ENCODE assay signal across 8 cellular contexts in the genomic region with DNA sequence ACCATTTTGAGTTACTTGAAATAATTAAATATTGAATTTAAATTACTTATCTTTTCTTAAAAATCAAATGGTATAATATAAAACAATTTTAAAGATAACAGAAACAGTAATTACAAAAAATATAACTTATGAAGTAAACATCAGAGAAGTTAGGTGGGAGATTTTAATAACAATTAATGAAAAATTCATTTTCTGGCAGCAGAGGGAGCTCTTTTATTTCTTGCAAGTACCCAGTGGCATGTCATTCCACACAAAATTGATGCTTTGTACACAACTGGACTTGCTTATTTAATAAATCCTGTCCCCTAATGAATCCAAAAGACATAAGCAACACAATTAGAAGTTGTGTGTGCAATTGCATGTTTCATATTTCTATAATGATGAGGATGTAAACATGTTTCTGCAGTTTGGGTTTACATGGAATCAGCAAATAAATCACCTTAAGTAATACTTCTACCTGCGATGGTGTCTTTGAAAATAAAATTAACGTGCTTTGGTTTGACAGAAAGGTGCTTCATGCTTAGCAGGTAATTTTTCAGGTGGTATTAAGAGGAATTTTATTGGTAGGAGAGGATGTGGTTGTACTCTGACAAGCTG.
A peak's percentile ranks its signal among the peaks of the same experiment; 100 is the strongest.
DNase-seq lines count a peak whose midpoint lies in the region.

No MANE protein-coding gene starts in this region.

- no peaks in the 10 kb centered on the region for H3K27me3 Mint-ChIP-seq in activated naive CD4-positive, alpha-beta T cell treated with anti-CD3 and anti-CD28 coated beads, Interleukin-2, amount 10 ng/mL, durations not matched to agents 7 days and 5 days

- H3K4me3 Mint-ChIP-seq in activated naive CD4-positive, alpha-beta T cell treated with anti-CD3 and anti-CD28 coated beads, Interleukin-2, amount 10 ng/mL, durations not matched to agents 7 days and 5 days = no peak overlapping the region

- H3K36me3 Mint-ChIP-seq in activated naive CD4-positive, alpha-beta T cell treated with anti-CD3 and anti-CD28 coated beads, Interleukin-2, amount 10 ng/mL, durations not matched to agents 7 days and 5 days = no peaks in the 10 kb centered on the region

- no peak overlapping the region for H3K27ac Mint-ChIP-seq in activated naive CD4-positive, alpha-beta T cell treated with anti-CD3 and anti-CD28 coated beads, Interleukin-2, amount 10 ng/mL, durations not matched to agents 7 days and 5 days

- DNase-seq in COR-L47 (lab: John Stamatoyannopoulos, UW) = peak; percentile 38
- DNase-seq in HS-27A (ENCODE audit: low read depth) = peak; percentile 5
- peak; percentile 23 for DNase-seq in RPMI8226
- DNase-seq in iris pigment epithelial cell (ENCODE audit: low read depth) = peak; percentile 17
- DNase-seq in NCI-H2227 (lab: John Stamatoyannopoulos, UW; ENCODE audit: unreplicated experiment) = no peak
- no peak for DNase-seq in activated naive CD4-positive, alpha-beta T cell treated with anti-CD3 and anti-CD28 coated beads, Interleukin-2, amount 10 ng/mL, durations not matched to agents 7 days and 5 days
- no peak for DNase-seq in stimulated activated CD4-positive, alpha-beta T cell treated with anti-CD3 and anti-CD28 coated beads, Interleukin-4, amount 100 ng/mL, for 4 hours
- no peak for DNase-seq in central memory CD4-positive, alpha-beta T cell

- H3K4me1 Mint-ChIP-seq in activated naive CD4-positive, alpha-beta T cell treated with anti-CD3 and anti-CD28 coated beads, Interleukin-2, amount 10 ng/mL, durations not matched to agents 7 days and 5 days = no peaks in the 10 kb centered on the region

- H3K9me3 Mint-ChIP-seq in activated naive CD4-positive, alpha-beta T cell treated with anti-CD3 and anti-CD28 coated beads, Interleukin-2, amount 10 ng/mL, durations not matched to agents 7 days and 5 days = no peaks in the 10 kb centered on the region

- CTCF ChIA-PET in activated naive CD4-positive, alpha-beta T cell treated with anti-CD3 and anti-CD28 coated beads, Interleukin-2, amount 10 ng/mL, durations not matched to agents 7 days and 5 days (lab: Charles Lee) = no interaction called here

Comparison
In these comparisons a context has a peak if more than half of its experiments do, and no peak if none do; other contexts are left out.
1. DNase-seq: peak in COR-L47 (single experiment), HS-27A (single experiment), RPMI8226 (single experiment) and iris pigment epithelial cell (single experiment); none in NCI-H2227 (single experiment), activated naive CD4-positive, alpha-beta T cell treated with anti-CD3 and anti-CD28 coated beads, Interleukin-2, amount 10 ng/mL, durations not matched to agents 7 days and 5 days (single experiment), stimulated activated CD4-positive, alpha-beta T cell treated with anti-CD3 and anti-CD28 coated beads, Interleukin-4, amount 100 ng/mL, for 4 hours (0 of 2) and central memory CD4-positive, alpha-beta T cell (single experiment).